Comparison of ENCODE assay signal across 9 cellular contexts in the genomic region with DNA sequence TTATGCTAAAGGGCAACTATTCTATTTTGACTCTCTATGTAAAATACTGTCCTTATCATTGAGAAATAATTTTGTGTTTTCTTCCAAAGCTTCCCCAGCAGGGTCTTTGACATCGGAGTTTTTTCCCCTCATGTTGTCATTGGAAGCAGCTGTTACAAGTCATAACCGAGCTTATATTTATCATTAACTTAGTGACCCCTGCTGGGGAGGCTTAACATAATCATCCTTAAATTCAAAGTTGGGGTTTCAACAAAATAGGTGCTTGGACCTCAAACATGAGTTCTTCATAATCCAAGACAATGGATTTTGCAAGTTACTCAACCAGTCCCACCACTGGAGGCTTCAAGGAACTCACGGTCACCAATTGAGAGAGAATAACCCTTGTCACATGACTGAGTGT.
DNase-seq lines count a peak whose midpoint lies in the region; FAIRE-seq and TF ChIP-seq lines count a peak whose summit lies in the region.
"Had no signal": no experiment of that assay in that cellular context is flagged by ENCODE, and none has a peak within 500 bp of the region (broad histone marks: within the 10 kb centered on the region; RNA-seq: fewer than 3 reads in every experiment).

No MANE protein-coding gene starts in this region.

- no peak overlapping the region for H3K23ac ChIP-seq in H1 (ENCODE audit: insufficient read length)

- no peaks in the 10 kb centered on the region for H3K79me1 ChIP-seq in H1 (ENCODE audit: low read depth, low read length)

- H3K36me3 ChIP-seq in H1 (ENCODE audit: control insufficient read depth in 2 of 4, insufficient read depth in 4 of 4, low read length in 3 of 4) = no peaks in the 10 kb centered on the region
- no peaks in the 10 kb centered on the region for H3K36me3 ChIP-seq in testis (ENCODE audit: low read depth, missing control alignments)

- intact Hi-C loops in testis (cut with DNase I; ENCODE audit: low total_unique reads) = no loop called here

- H2BK12ac ChIP-seq in H1 (ENCODE audit: low read depth, low read length) = no peak overlapping the region

- no peak overlapping the region for H2BK15ac ChIP-seq in H1 (ENCODE audit: low read length)

- H3K4ac ChIP-seq in H1 (replicated peaks; ENCODE audit: insufficient read length, low read depth, low read length) = no peak overlapping the region

- H4K5ac ChIP-seq in H1 (ENCODE audit: insufficient read length, low read depth, low read length) = no peak overlapping the region

- TF ChIP-seq POLR2A in H1 (IDR thresholded peaks at IDR 0.05; ENCODE audit: control extremely low read depth in 1 of 2, low read depth in 2 of 2, low read length in 2 of 2) (no peak), testis (IDR thresholded peaks at IDR 0.05) (no peak)

- H3K9me3 ChIP-seq in H1 (ENCODE audit: insufficient read depth in 2 of 2, low read depth in 1 of 2, low read length in 1 of 2) = 0 out of 4 replicates have a peak, but pooled peaks cover 0 to 5% of the 10 kb centered on the region in 2 experiments
- H3K9me3 ChIP-seq in testis = no peaks in the 10 kb centered on the region

- no peak for TF ChIP-seq EP300 in H1 (IDR thresholded peaks at IDR 0.05; ENCODE audit: borderline replicate concordance in 1 of 2, low read depth in 2 of 2, low read length in 2 of 2)

- no peaks in the 10 kb centered on the region for H3K27me3 ChIP-seq in H1 (replicated peaks in 1 of 4; ENCODE audit: control insufficient read depth in 3 of 4, extremely low read depth in 1 of 4, insufficient read depth in 3 of 4, low read length in 3 of 4)
- no peaks in the 10 kb centered on the region for H3K27me3 ChIP-seq in testis

- no peaks in the 10 kb centered on the region for H3K23me2 ChIP-seq in H1 (ENCODE audit: low read depth, low read length)

- H3K27ac ChIP-seq in H1 (ENCODE audit: low read depth, low read length) (no peak overlapping the region), testis (no peak overlapping the region)

- no peaks in the 10 kb centered on the region for H3K4me1 ChIP-seq in H1 (replicated peaks in 1 of 4; ENCODE audit: control insufficient read depth in 3 of 4, insufficient read depth in 4 of 4, low read length in 3 of 4)
- H3K4me1 ChIP-seq in testis = no peaks in the 10 kb centered on the region

- no peak overlapping the region for H2AFZ ChIP-seq in H1 (ENCODE audit: low read length)

- no peak overlapping the region for H3K56ac ChIP-seq in H1 (replicated peaks; ENCODE audit: insufficient read length, low read depth, low read length)

- no peak overlapping the region for H2BK5ac ChIP-seq in H1 (ENCODE audit: low read depth, low read length)

- no peak overlapping the region for H2BK20ac ChIP-seq in H1 (ENCODE audit: low read length)

- no peaks in the 10 kb centered on the region for H4K20me1 ChIP-seq in H1 (replicated peaks in 1 of 2; ENCODE audit: control insufficient read depth in 1 of 2, insufficient read depth in 2 of 2, low read length in 2 of 2)

- H2BK120ac ChIP-seq in H1 (replicated peaks; ENCODE audit: low read depth, low read length) = no peak overlapping the region

- peak in 1 of 3 experiments; percentile 13; a peak in 1 of 4 replicates for TF ChIP-seq CTCF in H1 (IDR thresholded peaks at IDR 0.05; ENCODE audit: control extremely low read depth in 1 of 3, insufficient read depth in 1 of 3, low read depth in 1 of 3, low read length in 3 of 3)
- TF ChIP-seq CTCF in testis (IDR thresholded peaks at IDR 0.05) = peak in 2 of 3 experiments; percentile 21 to 31

- peak; percentile 23 to 31; a peak in 3 of 4 replicates for TF ChIP-seq RAD21 in H1 (IDR thresholded peaks at IDR 0.05 in 1 of 2, conservative IDR thresholded peaks at IDR 0.05 in 1 of 2; ENCODE audit: low read depth in 2 of 2, low read length in 2 of 2)

- DNase-seq in NCI-H2227 (lab: John Stamatoyannopoulos, UW; ENCODE audit: unreplicated experiment) (peak; percentile 7), NCI-H2227 treated with DMSO at 0.1 percent for 48 hours (lab: John Stamatoyannopoulos, UW) (no peak), NCI-H446 treated with DMSO at 0.1 percent for 48 hours (lab: John Stamatoyannopoulos, UW) (peak; percentile 52), H1 (ENCODE audit: low read depth in 1 of 2, low spot score in 2 of 2) (no peak), testis (peak; percentile 16), C1 segment of cervical spinal cord (lab: John Stamatoyannopoulos, UW) (no peak), NCI-H2196 treated with DMSO at 0.1 percent for 48 hours (lab: John Stamatoyannopoulos, UW; ENCODE audit: unreplicated experiment) (no peak)
- DNase-seq in central memory CD4-positive, alpha-beta T cell = no peak
- DNase-seq: T-helper 17 cell had no signal

- no peak overlapping the region for H3K4me2 ChIP-seq in H1 (ENCODE audit: insufficient read depth in 1 of 2, low read depth in 2 of 2, low read length in 2 of 2)

- H3K9ac ChIP-seq in H1 (replicated peaks in 1 of 4; ENCODE audit: extremely low read depth in 1 of 4, low read depth in 3 of 4, low read length in 3 of 4) = no peak overlapping the region

- H3K79me2 ChIP-seq in H1 (ENCODE audit: control insufficient read depth in 1 of 2, insufficient read depth in 2 of 2, low read length in 2 of 2) = no peaks in the 10 kb centered on the region

- CTCF ChIA-PET in H1 (lab: Charles Lee; ENCODE audit: partially characterized antibody) = interaction anchor here (0.9 to 1.1 kb wide), 3 partner anchors 9 to 331 kb away, joined by 3 to 4 read pairs (median 3); no protein-coding TSS in a partner anchor

- no peak overlapping the region for H3K18ac ChIP-seq in H1 (ENCODE audit: extremely low read depth, low read length)

- H4K91ac ChIP-seq in H1 (replicated peaks; ENCODE audit: insufficient read length, low read length) = no peak overlapping the region

- H3K4me3 ChIP-seq in H1 (ENCODE audit: extremely low read depth in 1 of 4, insufficient read depth in 2 of 4, low read depth in 3 of 4, low read length in 4 of 4) (no peak overlapping the region), testis (no peak overlapping the region)

- no peak for FAIRE-seq in H1 (lab: Jason Lieb, UNC)

- no peak overlapping the region for H4K8ac ChIP-seq in H1 (ENCODE audit: extremely low read depth, insufficient read depth, low read length)

- WGBS in H1 (ENCODE audit: extremely low coverage in 1 of 2, insufficient coverage in 1 of 2, insufficient read length in 1 of 2, insufficient replicate concordance in 2 of 2, low coverage in 1 of 2, low lambda C conversion rate in 2 of 2, missing lambda C conversion rate in 1 of 2), 2 experiments = 59% methylated on average over 3 of the region's 3 CpGs; no CpG with 5 or more reads in 1 of the 2 experiments
- 26 to 28% methylated on average over 3 of the region's 3 CpGs for WGBS in testis, 2 donors

- POLR2A ChIA-PET in H1 (lab: Charles Lee; ENCODE audit: partially characterized antibody) = interaction anchor here (0.6 kb wide), 1 partner anchor 22 kb away, joined by 3 read pairs; no protein-coding TSS in a partner anchor

- no peak overlapping the region for H2AK5ac ChIP-seq in H1 (ENCODE audit: low read depth, low read length)

- no peak overlapping the region for H3K14ac ChIP-seq in H1 (ENCODE audit: insufficient read length)

TF ChIP-seq in H1, 55 proteins besides CTCF, POLR2A, EP300 and RAD21 (continues in another document):
- TF ChIP-seq SIN3A (conservative IDR thresholded peaks at IDR 0.05 in 1 of 2, IDR thresholded peaks at IDR 0.05 in 1 of 2; ENCODE audit: low read depth in 1 of 2, low read length in 2 of 2) = no peak

Comparison
In these comparisons a context has a peak if more than half of its experiments do, and no peak if none do; other contexts are left out.
1. DNase-seq: peak in NCI-H2227 (single experiment), NCI-H446 treated with DMSO at 0.1 percent for 48 hours (single experiment) and testis (single experiment); none in NCI-H2227 treated with DMSO at 0.1 percent for 48 hours (single experiment), H1 (0 of 2), C1 segment of cervical spinal cord (0 of 14), central memory CD4-positive, alpha-beta T cell (single experiment) and NCI-H2196 treated with DMSO at 0.1 percent for 48 hours (single experiment).